In genomic region chr20:57265649-57266250, GRCh38 we compare ENCODE assay signal across 10 cellular contexts. TPM values are rescaled to one million over a fixed set of nuclear protein-coding genes. Genes with fewer than 3 reads are reported as not detected.
A peak's percentile ranks its signal among the peaks of the same experiment; 100 is the strongest.
DNase-seq lines count a peak whose midpoint lies in the region; ATAC-seq and TF ChIP-seq lines count a peak whose summit lies in the region.
"Had no signal": no experiment of that assay in that cellular context is flagged by ENCODE, and none has a peak within 500 bp of the region (broad histone marks: within the 10 kb centered on the region; RNA-seq: fewer than 3 reads in every experiment).

No MANE protein-coding gene starts in this region.

- DNase-seq in astrocyte of the hippocampus (ENCODE audit: low read depth, low spot score) (peak; percentile 34), iPS-NIHi11 (ENCODE audit: low spot score) (peak; percentile 32), NCI-H1048 (lab: John Stamatoyannopoulos, UW) (no peak)
- DNase-seq in stimulated activated effector memory CD8-positive, alpha-beta T cell treated with anti-CD3 and anti-CD28 coated beads, Interleukin-12 subunit alpha, Interleukin-12 subunit beta, amount 100 ng/mL, for 72 hours (ENCODE audit: low spot score in 2 of 2) = no peak
- DNase-seq in stimulated activated CD4-positive, alpha-beta T cell treated with anti-CD3 and anti-CD28 coated beads, Interleukin-4, amount 100 ng/mL, for 4 hours = no peak
- DNase-seq in activated CD4-positive, alpha-beta memory T cell treated with anti-CD3 and anti-CD28 coated beads, Interleukin-2, amount 10 ng/mL, durations not matched to agents 7 days and 5 days = no peak
- no peak for DNase-seq in activated naive CD8-positive, alpha-beta T cell treated with anti-CD3 and anti-CD28 coated beads for 36 hours
- DNase-seq: activated CD8-positive, alpha-beta memory T cell treated with anti-CD3 and anti-CD28 coated beads for 24 hours had no signal

- H3K27ac ChIP-seq in HEK293 (ENCODE audit: extremely low read depth, low read depth, low read length) = peak overlapping the region; percentile 74; the same call in 1 of the 2 replicates

- peak; percentile 5 for ATAC-seq in stimulated activated effector memory CD8-positive, alpha-beta T cell treated with anti-CD3 and anti-CD28 coated beads, Interleukin-12 subunit alpha, Interleukin-12 subunit beta, amount 100 ng/mL, for 72 hours

- peak overlapping the region; percentile 65 for H3K4me3 ChIP-seq in HEK293 (ENCODE audit: low read depth, low read length)

- H3K9me3 Mint-ChIP-seq in stimulated activated effector memory CD8-positive, alpha-beta T cell treated with anti-CD3 and anti-CD28 coated beads, Interleukin-12 subunit alpha, Interleukin-12 subunit beta, amount 100 ng/mL, for 72 hours = no peaks in the 10 kb centered on the region
- H3K9me3 Mint-ChIP-seq in activated CD4-positive, alpha-beta memory T cell treated with anti-CD3 and anti-CD28 coated beads, Interleukin-2, amount 10 ng/mL, durations not matched to agents 7 days and 5 days = no peaks in the 10 kb centered on the region
- no peaks in the 10 kb centered on the region for H3K9me3 Mint-ChIP-seq in activated naive CD8-positive, alpha-beta T cell treated with anti-CD3 and anti-CD28 coated beads for 36 hours

- peak; percentile 72 for TF ChIP-seq CTCF in HEK293 (tag by site-specific recombination; IDR thresholded peaks at IDR 0.05)

- peaks cover 8% of the 10 kb centered on the region for H3K4me1 Mint-ChIP-seq in stimulated activated effector memory CD8-positive, alpha-beta T cell treated with anti-CD3 and anti-CD28 coated beads, Interleukin-12 subunit alpha, Interleukin-12 subunit beta, amount 100 ng/mL, for 72 hours
- peaks cover 1% of the 10 kb centered on the region for H3K4me1 Mint-ChIP-seq in activated CD4-positive, alpha-beta memory T cell treated with anti-CD3 and anti-CD28 coated beads, Interleukin-2, amount 10 ng/mL, durations not matched to agents 7 days and 5 days
- peaks cover 7% of the 10 kb centered on the region for H3K4me1 Mint-ChIP-seq in activated naive CD8-positive, alpha-beta T cell treated with anti-CD3 and anti-CD28 coated beads for 36 hours

- no peaks in the 10 kb centered on the region for H3K9me3 ChIP-seq in HEK293 (ENCODE audit: control insufficient read depth, insufficient read depth, low read depth, low read length)

- no peak overlapping the region for H3K4me3 Mint-ChIP-seq in stimulated activated effector memory CD8-positive, alpha-beta T cell treated with anti-CD3 and anti-CD28 coated beads, Interleukin-12 subunit alpha, Interleukin-12 subunit beta, amount 100 ng/mL, for 72 hours
- no peak overlapping the region for H3K4me3 Mint-ChIP-seq in activated CD4-positive, alpha-beta memory T cell treated with anti-CD3 and anti-CD28 coated beads, Interleukin-2, amount 10 ng/mL, durations not matched to agents 7 days and 5 days
- H3K4me3 Mint-ChIP-seq in activated naive CD8-positive, alpha-beta T cell treated with anti-CD3 and anti-CD28 coated beads for 36 hours = no peak overlapping the region

- no peaks in the 10 kb centered on the region for H3K36me3 ChIP-seq in HEK293 (ENCODE audit: control insufficient read depth in 2 of 2, insufficient read depth in 1 of 2, low read length in 2 of 2)

- no peak overlapping the region for H3K27ac Mint-ChIP-seq in stimulated activated effector memory CD8-positive, alpha-beta T cell treated with anti-CD3 and anti-CD28 coated beads, Interleukin-12 subunit alpha, Interleukin-12 subunit beta, amount 100 ng/mL, for 72 hours
- no peak overlapping the region for H3K27ac Mint-ChIP-seq in activated CD4-positive, alpha-beta memory T cell treated with anti-CD3 and anti-CD28 coated beads, Interleukin-2, amount 10 ng/mL, durations not matched to agents 7 days and 5 days
- no peak overlapping the region for H3K27ac Mint-ChIP-seq in activated naive CD8-positive, alpha-beta T cell treated with anti-CD3 and anti-CD28 coated beads for 36 hours

- peaks cover 82% of the 10 kb centered on the region for H3K27me3 Mint-ChIP-seq in activated CD4-positive, alpha-beta memory T cell treated with anti-CD3 and anti-CD28 coated beads, Interleukin-2, amount 10 ng/mL, durations not matched to agents 7 days and 5 days
- H3K27me3 Mint-ChIP-seq in activated naive CD8-positive, alpha-beta T cell treated with anti-CD3 and anti-CD28 coated beads for 36 hours = peaks cover 84% of the 10 kb centered on the region

- peaks cover 6% of the 10 kb centered on the region for H3K36me3 Mint-ChIP-seq in stimulated activated effector memory CD8-positive, alpha-beta T cell treated with anti-CD3 and anti-CD28 coated beads, Interleukin-12 subunit alpha, Interleukin-12 subunit beta, amount 100 ng/mL, for 72 hours
- H3K36me3 Mint-ChIP-seq in activated CD4-positive, alpha-beta memory T cell treated with anti-CD3 and anti-CD28 coated beads, Interleukin-2, amount 10 ng/mL, durations not matched to agents 7 days and 5 days (ENCODE audit: low read depth) = no peaks in the 10 kb centered on the region
- H3K36me3 Mint-ChIP-seq in activated naive CD8-positive, alpha-beta T cell treated with anti-CD3 and anti-CD28 coated beads for 36 hours = no peaks in the 10 kb centered on the region

- peaks cover 13% of the 10 kb centered on the region for H3K4me1 ChIP-seq in HEK293 (ENCODE audit: control insufficient read depth, insufficient read depth, low read length)

- POLR2A ChIA-PET in HEK293 (lab: Yijun Ruan, JAX) = interaction anchor here (0.6 to 1.3 kb wide), 4 partner anchors 13 to 68 kb away, joined by 3 to 5 read pairs (median 4); no protein-coding TSS in a partner anchor
- POLR2A ChIA-PET in activated CD4-positive, alpha-beta memory T cell treated with anti-CD3 and anti-CD28 coated beads, Interleukin-2, amount 10 ng/mL, durations not matched to agents 7 days and 5 days (lab: Charles Lee) = no interaction called here

- CTCF ChIA-PET in HEK293 (lab: Yijun Ruan, JAX) = interaction anchor here (0.7 to 2.5 kb wide), 2 partner anchors 12 to 67 kb away, joined by 3 to 8 read pairs; no protein-coding TSS in a partner anchor
- CTCF ChIA-PET in activated CD4-positive, alpha-beta memory T cell treated with anti-CD3 and anti-CD28 coated beads, Interleukin-2, amount 10 ng/mL, durations not matched to agents 7 days and 5 days (lab: Charles Lee) = no interaction called here

TF ChIP-seq in HEK293, 187 proteins besides CTCF, POLR2A, EP300 and RAD21 (continues in another document):
- TF ChIP-seq REST (tag by site-specific recombination; IDR thresholded peaks at IDR 0.05) = peak; percentile 52; the same call in 1 of the 2 replicates
- 0 out of 2 replicates have a peak, but pooled peaks have one; percentile 8 for TF ChIP-seq ZBTB48 (tag by site-specific recombination; IDR thresholded peaks at IDR 0.05)
- no peak for TF ChIP-seq ZSCAN5A (tag by site-specific recombination; IDR thresholded peaks at IDR 0.05)
- TF ChIP-seq KLF16 (tag by site-specific recombination; IDR thresholded peaks at IDR 0.05) = peak; percentile 44; the same call in 1 of the 2 replicates
- peak; percentile 75 for TF ChIP-seq YY2 (tag by site-specific recombination; IDR thresholded peaks at IDR 0.05)
- no peak for TF ChIP-seq ZNF266 (tag by site-specific recombination; IDR thresholded peaks at IDR 0.05; ENCODE audit: low read depth)
- TF ChIP-seq ZNF48 (tag by site-specific recombination; IDR thresholded peaks at IDR 0.05) = no peak
- no peak for TF ChIP-seq ZNF585B (tag by site-specific recombination; IDR thresholded peaks at IDR 0.05)
- no peak for TF ChIP-seq ZNF660 (tag by site-specific recombination; IDR thresholded peaks at IDR 0.05)
- no peak for TF ChIP-seq ZNF169 (tag by site-specific recombination; IDR thresholded peaks at IDR 0.05)
- TF ChIP-seq GLIS2 (tag by site-specific recombination; IDR thresholded peaks at IDR 0.05) = peak; percentile 54
- no peak for TF ChIP-seq MYNN (tag by site-specific recombination; IDR thresholded peaks at IDR 0.05; ENCODE audit: borderline replicate concordance)
- peak; percentile 81 for TF ChIP-seq ZIC2 (tag by site-specific recombination; IDR thresholded peaks at IDR 0.05)
- TF ChIP-seq ZNF473 (tag by site-specific recombination; IDR thresholded peaks at IDR 0.05) = no peak

RNA-seq across cellular contexts. Expression of gene BMP7, which starts 0.7 kb away (rescaled TPM):
- not detected for total RNA-seq in activated CD4-positive, alpha-beta memory T cell treated with anti-CD3 and anti-CD28 coated beads, Interleukin-2, amount 10 ng/mL, durations not matched to agents 7 days and 5 days
- total RNA-seq in activated naive CD8-positive, alpha-beta T cell treated with anti-CD3 and anti-CD28 coated beads for 36 hours = not detected
- total RNA-seq: lung microvascular endothelial cell had no signal

Comparison
In these comparisons a context has a peak if more than half of its experiments do, and no peak if none do; other contexts are left out.
1. DNase-seq: peak in astrocyte of the hippocampus (single experiment) and iPS-NIHi11 (single experiment); none in stimulated activated effector memory CD8-positive, alpha-beta T cell treated with anti-CD3 and anti-CD28 coated beads, Interleukin-12 subunit alpha, Interleukin-12 subunit beta, amount 100 ng/mL, for 72 hours (0 of 2), stimulated activated CD4-positive, alpha-beta T cell treated with anti-CD3 and anti-CD28 coated beads, Interleukin-4, amount 100 ng/mL, for 4 hours (0 of 2), NCI-H1048 (single experiment), activated CD4-positive, alpha-beta memory T cell treated with anti-CD3 and anti-CD28 coated beads, Interleukin-2, amount 10 ng/mL, durations not matched to agents 7 days and 5 days (single experiment) and activated naive CD8-positive, alpha-beta T cell treated with anti-CD3 and anti-CD28 coated beads for 36 hours (single experiment).